Comparison of ENCODE assay signal across 11 cellular contexts in genomic region chr18:49861659-49862058, GRCh38. TPM values are rescaled to one million over a fixed set of nuclear protein-coding genes. Genes with fewer than 3 reads are reported as not detected.
DNase-seq lines count a peak whose midpoint lies in the region; ATAC-seq and TF ChIP-seq lines count a peak whose summit lies in the region.
"Had no signal": no experiment of that assay in that cellular context is flagged by ENCODE, and none has a peak within 500 bp of the region (broad histone marks: within the 10 kb centered on the region; RNA-seq: fewer than 3 reads in every experiment).

No MANE protein-coding gene starts in this region.

- intact Hi-C loops in MCF 10A (cut with micrococcal nuclease): loop anchor here (10.0 kb wide), 1 partner anchor 493 kb away; no protein-coding TSS in a partner anchor
- intact Hi-C loops in breast epithelium (cut with DNase I; ENCODE audit: low total_unique reads): no loop called here
- intact Hi-C loops in Panc1 (cut with micrococcal nuclease; ENCODE audit: unreplicated experiment): no loop called here

- DNase-seq in MCF 10A (ENCODE audit: unreplicated experiment) (no peak), breast epithelium (ENCODE audit: low spot score in 2 of 2) (no peak), Panc1 (ENCODE audit: low read depth, low spot score) (no peak), fibroblast of pulmonary artery (ENCODE audit: low read depth) (peak; percentile 25), type B pancreatic cell (ENCODE audit: extremely low spot score, unreplicated experiment) (no peak), NCI-H1436 (lab: John Stamatoyannopoulos, UW) (no peak)
- DNase-seq in stimulated activated CD4-positive, alpha-beta T cell treated with anti-CD3 and anti-CD28 coated beads, Interleukin-4, amount 100 ng/mL, for 4 hours: no peak
- DNase-seq: central memory CD4-positive, alpha-beta T cell; HCEC 1CT; left ventricle myocardium inferior had no signal

- CTCF ChIA-PET in MCF 10A (lab: Yijun Ruan, JAX) (interaction anchor here (0.5 to 6.0 kb wide), 15 partner anchors 10 to 428 kb away, joined by 3 to 52 read pairs (median 5); no protein-coding TSS in a partner anchor), Panc1 (lab: Charles Lee) (no interaction called here)

- H3K4me3 ChIP-seq in breast epithelium (no peak overlapping the region), Panc1 (ENCODE audit: low read depth in 2 of 2, low read length in 2 of 2) (no peak overlapping the region), fibroblast of pulmonary artery (replicated peaks; ENCODE audit: low read depth, low read length) (no peak overlapping the region)
- H3K4me3 ChIP-seq: left ventricle myocardium inferior had no signal

- no peaks in the 10 kb centered on the region for H3K27me3 Mint-ChIP-seq in MCF 10A (ENCODE audit: insufficient read depth, unreplicated experiment)
- H3K27me3 Mint-ChIP-seq in type B pancreatic cell: no peaks in the 10 kb centered on the region

- H3K4me1 ChIP-seq in breast epithelium: no peaks in the 10 kb centered on the region
- no peaks in the 10 kb centered on the region; the same call in 1 of the 2 replicates for H3K4me1 ChIP-seq in Panc1 (ENCODE audit: control insufficient read depth, insufficient read depth, low read length)

- H3K4me1 Mint-ChIP-seq in MCF 10A (ENCODE audit: insufficient read depth, unreplicated experiment): no peaks in the 10 kb centered on the region
- H3K4me1 Mint-ChIP-seq in type B pancreatic cell (ENCODE audit: unreplicated experiment): peaks cover 12% of the 10 kb centered on the region

- no TSS peak for BruUV-seq in MCF 10A (replicated peaks; lab: Mats Ljungman, UMichigan)
- BruUV-seq in Panc1 (replicated peaks; lab: Mats Ljungman, UMichigan): no TSS peak

- no peaks in the 10 kb centered on the region for H3K36me3 ChIP-seq in breast epithelium
- no peaks in the 10 kb centered on the region for H3K36me3 ChIP-seq in Panc1 (ENCODE audit: control insufficient read depth, insufficient read depth, low read length)
- H3K36me3 ChIP-seq: left ventricle myocardium inferior had no signal

- H3K9me3 ChIP-seq in breast epithelium (no peaks in the 10 kb centered on the region), Panc1 (ENCODE audit: control insufficient read depth, insufficient read depth, low read depth, low read length) (no peaks in the 10 kb centered on the region)
- H3K9me3 ChIP-seq: left ventricle myocardium inferior had no signal

- H3K4me3 Mint-ChIP-seq in MCF 10A (ENCODE audit: unreplicated experiment) (no peak overlapping the region), type B pancreatic cell (no peak overlapping the region)

- POLR2A ChIA-PET in MCF 10A (lab: Yijun Ruan, JAX) (no interaction called here), Panc1 (lab: Charles Lee) (no interaction called here)

- peak; percentile 39 for TF ChIP-seq CTCF in MCF 10A (IDR thresholded peaks at IDR 0.05; ENCODE audit: unreplicated experiment)
- no peak for TF ChIP-seq CTCF in breast epithelium (IDR thresholded peaks at IDR 0.05)
- TF ChIP-seq CTCF in Panc1 (IDR thresholded peaks at IDR 0.05): peak; percentile 33; the same call in 1 of the 2 replicates
- peak; percentile 43 for TF ChIP-seq CTCF in fibroblast of pulmonary artery (IDR thresholded peaks at IDR 0.05; ENCODE audit: low read length, missing control alignments)
- TF ChIP-seq CTCF in type B pancreatic cell (conservative IDR thresholded peaks at IDR 0.05): peak; percentile 70

- H3K9me3 Mint-ChIP-seq in MCF 10A (ENCODE audit: unreplicated experiment): no peaks in the 10 kb centered on the region
- H3K9me3 Mint-ChIP-seq in type B pancreatic cell: no peaks in the 10 kb centered on the region

- H3K27ac ChIP-seq in breast epithelium (no peak overlapping the region), Panc1 (ENCODE audit: low read length) (no peak overlapping the region)
- H3K27ac ChIP-seq: left ventricle myocardium inferior had no signal

- in situ Hi-C loops in Panc1 (cut with HindIII; ENCODE audit: low pct_unique_long_range_greater_than_20kb, low sequenced_read_pairs): no loop called here

- H3K27ac Mint-ChIP-seq in MCF 10A (ENCODE audit: low read depth, unreplicated experiment) (no peak overlapping the region), type B pancreatic cell (no peak overlapping the region)

- H3K36me3 Mint-ChIP-seq in MCF 10A (ENCODE audit: insufficient read depth, unreplicated experiment) (no peaks in the 10 kb centered on the region), type B pancreatic cell (peaks cover 6% of the 10 kb centered on the region)

- no peak for TF ChIP-seq POLR2A in breast epithelium (IDR thresholded peaks at IDR 0.05)

- ATAC-seq in Panc1 (no peak), HG02938 (IDR thresholded peaks at IDR 0.05; ENCODE audit: unreplicated experiment) (no peak)

- H3K27me3 ChIP-seq in breast epithelium (no peaks in the 10 kb centered on the region), Panc1 (ENCODE audit: control insufficient read depth, insufficient read depth, low read length) (no peaks in the 10 kb centered on the region)

RNA-seq across cellular contexts. Expression of gene ACAA2, which starts 48.3 kb away (rescaled TPM):
- 82.9 and 84.9 TPM in 2 replicates for total RNA-seq in MCF 10A (2022)
- total RNA-seq in breast epithelium: 10 to 100 TPM; 67.9 to 99.5 (median 70.5) TPM
- 50.8 TPM for total RNA-seq in Panc1 (2021; ENCODE audit: unreplicated experiment)
- 38.6 TPM for polyA plus RNA-seq in Panc1 (2012; ENCODE audit: insufficient read length)
- 66.7 and 99.0 TPM in 2 replicates for total RNA-seq in type B pancreatic cell (ENCODE audit: low replicate concordance)

Comparison
In these comparisons a context has a peak if more than half of its experiments do, and no peak if none do; other contexts are left out.
1. CTCF ChIP-seq: peak in MCF 10A (single experiment), Panc1 (single experiment), fibroblast of pulmonary artery (single experiment) and type B pancreatic cell (single experiment); none in breast epithelium (0 of 3).